Comparison of ENCODE assay signal across 1 cellular context in the genomic region with DNA sequence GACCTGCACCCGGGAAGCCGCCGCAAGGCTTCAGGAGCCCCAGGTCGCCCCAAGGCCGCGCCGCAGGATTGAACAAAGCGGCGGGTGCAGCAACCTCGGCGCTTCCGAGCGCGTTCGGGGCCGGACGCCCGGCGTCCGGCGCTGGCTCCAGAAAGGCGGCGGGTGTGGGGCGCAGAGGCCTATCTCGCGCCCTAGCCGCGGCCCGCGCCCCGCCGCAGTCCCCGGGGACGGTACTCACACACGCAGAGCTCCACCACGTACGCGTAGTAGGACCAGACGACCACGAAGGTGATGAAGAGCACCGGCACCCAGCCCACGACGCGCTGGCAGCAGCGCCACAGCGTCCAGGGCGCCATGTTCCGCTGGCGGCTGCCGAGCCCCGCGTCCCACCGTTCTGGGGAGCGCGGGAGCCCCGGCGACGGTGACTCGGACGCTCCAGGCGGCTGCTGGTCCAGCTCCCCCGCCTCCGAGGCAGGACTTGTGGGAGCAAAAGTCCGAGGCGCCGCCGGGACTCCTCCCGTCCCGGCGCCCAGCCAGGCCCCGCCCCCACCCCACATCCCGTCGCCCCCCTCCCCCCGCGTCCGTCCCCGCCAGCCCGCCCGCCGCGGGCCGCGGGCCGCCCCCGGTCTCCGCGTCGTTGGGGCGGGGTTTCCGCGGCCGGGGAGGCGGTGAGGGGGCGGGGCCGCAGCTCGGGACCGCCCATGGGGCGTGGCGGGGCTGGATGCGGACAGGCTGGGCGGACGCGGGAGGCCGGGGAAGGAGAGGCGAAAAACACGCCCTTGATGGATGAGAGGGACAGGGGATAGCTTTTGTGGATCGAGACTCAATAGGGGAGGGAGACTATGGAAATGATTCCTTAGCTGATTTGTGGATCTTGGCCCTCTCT.
A peak's percentile ranks its signal among the peaks of the same experiment; 100 is the strongest.
TF ChIP-seq lines count a peak whose summit lies in the region.

A gene with protein sequence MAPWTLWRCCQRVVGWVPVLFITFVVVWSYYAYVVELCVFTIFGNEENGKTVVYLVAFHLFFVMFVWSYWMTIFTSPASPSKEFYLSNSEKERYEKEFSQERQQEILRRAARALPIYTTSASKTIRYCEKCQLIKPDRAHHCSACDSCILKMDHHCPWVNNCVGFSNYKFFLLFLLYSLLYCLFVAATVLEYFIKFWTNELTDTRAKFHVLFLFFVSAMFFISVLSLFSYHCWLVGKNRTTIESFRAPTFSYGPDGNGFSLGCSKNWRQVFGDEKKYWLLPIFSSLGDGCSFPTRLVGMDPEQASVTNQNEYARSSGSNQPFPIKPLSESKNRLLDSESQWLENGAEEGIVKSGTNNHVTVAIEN (minus strand): TSS at position 488 of the 886 bp plus-strand sequence. CDS start 132 bp downstream, at position 356.

TF ChIP-seq in K562, 482 proteins besides CTCF, POLR2A, EP300 and RAD21 (continued from another document and continues in another):
- TF ChIP-seq, protein P1, sequence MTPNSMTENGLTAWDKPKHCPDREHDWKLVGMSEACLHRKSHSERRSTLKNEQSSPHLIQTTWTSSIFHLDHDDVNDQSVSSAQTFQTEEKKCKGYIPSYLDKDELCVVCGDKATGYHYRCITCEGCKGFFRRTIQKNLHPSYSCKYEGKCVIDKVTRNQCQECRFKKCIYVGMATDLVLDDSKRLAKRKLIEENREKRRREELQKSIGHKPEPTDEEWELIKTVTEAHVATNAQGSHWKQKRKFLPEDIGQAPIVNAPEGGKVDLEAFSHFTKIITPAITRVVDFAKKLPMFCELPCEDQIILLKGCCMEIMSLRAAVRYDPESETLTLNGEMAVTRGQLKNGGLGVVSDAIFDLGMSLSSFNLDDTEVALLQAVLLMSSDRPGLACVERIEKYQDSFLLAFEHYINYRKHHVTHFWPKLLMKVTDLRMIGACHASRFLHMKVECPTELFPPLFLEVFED (CRISPR knock-in tag; conservative IDR thresholded peaks at IDR 0.05) = no peak
- TF ChIP-seq HMGN3 (IDR thresholded peaks at IDR 0.05; ENCODE audit: borderline replicate concordance, extremely low read depth, insufficient read length, low read depth, low read length) (no peak), DACH1 (IDR thresholded peaks at IDR 0.05; ENCODE audit: partially characterized antibody) (no peak), FOS (IDR thresholded peaks at IDR 0.05; ENCODE audit: extremely low read depth, insufficient read length) (no peak), FUS (optimal IDR thresholded peaks at IDR 0.05; ENCODE audit: low read depth, low read length) (no peak), HCFC1 (IDR thresholded peaks at IDR 0.05; ENCODE audit: low read depth, low read length) (no peak), ATF7 (IDR thresholded peaks at IDR 0.05) (peak; percentile 25; the same call in 1 of the 2 replicates), STAG1 (CRISPR knock-in tag; IDR thresholded peaks at IDR 0.05; ENCODE audit: borderline replicate concordance) (no peak), KLF1 (tag; IDR thresholded peaks at IDR 0.05) (no peak), ZNF436 (CRISPR knock-in tag; IDR thresholded peaks at IDR 0.05) (no peak), TCF7L2 (IDR thresholded peaks at IDR 0.05; ENCODE audit: low read depth, low read length) (no peak), RBM17 (IDR thresholded peaks at IDR 0.05; ENCODE audit: borderline replicate concordance, low read depth, low read length) (no peak), NFXL1 (CRISPR knock-in tag; IDR thresholded peaks at IDR 0.05) (no peak), CEBPG (CRISPR knock-in tag; IDR thresholded peaks at IDR 0.05) (peak; percentile 13; the same call in 1 of the 2 replicates), CEBPG (tag; conservative IDR thresholded peaks at IDR 0.05 in 1 of 2, IDR thresholded peaks at IDR 0.05 in 1 of 2) (no peak), SOX6 (IDR thresholded peaks at IDR 0.05) (no peak), JUNB (CRISPR knock-in tag; conservative IDR thresholded peaks at IDR 0.05) (no peak), ZBTB1 (CRISPR knock-in tag; IDR thresholded peaks at IDR 0.05; ENCODE audit: borderline replicate concordance, low read depth) (no peak), YBX1 (IDR thresholded peaks at IDR 0.05) (no peak), HDAC2 (IDR thresholded peaks at IDR 0.05) (no peak), DIDO1 (tag; IDR thresholded peaks at IDR 0.05; ENCODE audit: low read depth) (no peak), DPF2 (IDR thresholded peaks at IDR 0.05) (no peak), ZNF239 (CRISPR knock-in tag; IDR thresholded peaks at IDR 0.05) (no peak), MTA1 (IDR thresholded peaks at IDR 0.05; ENCODE audit: borderline replicate concordance) (no peak)
- TF ChIP-seq, protein P2, sequence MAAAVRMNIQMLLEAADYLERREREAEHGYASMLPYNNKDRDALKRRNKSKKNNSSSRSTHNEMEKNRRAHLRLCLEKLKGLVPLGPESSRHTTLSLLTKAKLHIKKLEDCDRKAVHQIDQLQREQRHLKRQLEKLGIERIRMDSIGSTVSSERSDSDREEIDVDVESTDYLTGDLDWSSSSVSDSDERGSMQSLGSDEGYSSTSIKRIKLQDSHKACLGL (CRISPR knock-in tag; IDR thresholded peaks at IDR 0.05; ENCODE audit: borderline replicate concordance, poor library complexity, severe bottlenecking) = no peak
- TF ChIP-seq, protein P3, sequence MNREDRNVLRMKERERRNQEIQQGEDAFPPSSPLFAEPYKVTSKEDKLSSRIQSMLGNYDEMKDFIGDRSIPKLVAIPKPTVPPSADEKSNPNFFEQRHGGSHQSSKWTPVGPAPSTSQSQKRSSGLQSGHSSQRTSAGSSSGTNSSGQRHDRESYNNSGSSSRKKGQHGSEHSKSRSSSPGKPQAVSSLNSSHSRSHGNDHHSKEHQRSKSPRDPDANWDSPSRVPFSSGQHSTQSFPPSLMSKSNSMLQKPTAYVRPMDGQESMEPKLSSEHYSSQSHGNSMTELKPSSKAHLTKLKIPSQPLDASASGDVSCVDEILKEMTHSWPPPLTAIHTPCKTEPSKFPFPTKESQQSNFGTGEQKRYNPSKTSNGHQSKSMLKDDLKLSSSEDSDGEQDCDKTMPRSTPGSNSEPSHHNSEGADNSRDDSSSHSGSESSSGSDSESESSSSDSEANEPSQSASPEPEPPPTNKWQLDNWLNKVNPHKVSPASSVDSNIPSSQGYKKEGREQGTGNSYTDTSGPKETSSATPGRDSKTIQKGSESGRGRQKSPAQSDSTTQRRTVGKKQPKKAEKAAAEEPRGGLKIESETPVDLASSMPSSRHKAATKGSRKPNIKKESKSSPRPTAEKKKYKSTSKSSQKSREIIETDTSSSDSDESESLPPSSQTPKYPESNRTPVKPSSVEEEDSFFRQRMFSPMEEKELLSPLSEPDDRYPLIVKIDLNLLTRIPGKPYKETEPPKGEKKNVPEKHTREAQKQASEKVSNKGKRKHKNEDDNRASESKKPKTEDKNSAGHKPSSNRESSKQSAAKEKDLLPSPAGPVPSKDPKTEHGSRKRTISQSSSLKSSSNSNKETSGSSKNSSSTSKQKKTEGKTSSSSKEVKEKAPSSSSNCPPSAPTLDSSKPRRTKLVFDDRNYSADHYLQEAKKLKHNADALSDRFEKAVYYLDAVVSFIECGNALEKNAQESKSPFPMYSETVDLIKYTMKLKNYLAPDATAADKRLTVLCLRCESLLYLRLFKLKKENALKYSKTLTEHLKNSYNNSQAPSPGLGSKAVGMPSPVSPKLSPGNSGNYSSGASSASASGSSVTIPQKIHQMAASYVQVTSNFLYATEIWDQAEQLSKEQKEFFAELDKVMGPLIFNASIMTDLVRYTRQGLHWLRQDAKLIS (CRISPR knock-in tag; IDR thresholded peaks at IDR 0.05) = no peak
- TF ChIP-seq, protein P4, sequence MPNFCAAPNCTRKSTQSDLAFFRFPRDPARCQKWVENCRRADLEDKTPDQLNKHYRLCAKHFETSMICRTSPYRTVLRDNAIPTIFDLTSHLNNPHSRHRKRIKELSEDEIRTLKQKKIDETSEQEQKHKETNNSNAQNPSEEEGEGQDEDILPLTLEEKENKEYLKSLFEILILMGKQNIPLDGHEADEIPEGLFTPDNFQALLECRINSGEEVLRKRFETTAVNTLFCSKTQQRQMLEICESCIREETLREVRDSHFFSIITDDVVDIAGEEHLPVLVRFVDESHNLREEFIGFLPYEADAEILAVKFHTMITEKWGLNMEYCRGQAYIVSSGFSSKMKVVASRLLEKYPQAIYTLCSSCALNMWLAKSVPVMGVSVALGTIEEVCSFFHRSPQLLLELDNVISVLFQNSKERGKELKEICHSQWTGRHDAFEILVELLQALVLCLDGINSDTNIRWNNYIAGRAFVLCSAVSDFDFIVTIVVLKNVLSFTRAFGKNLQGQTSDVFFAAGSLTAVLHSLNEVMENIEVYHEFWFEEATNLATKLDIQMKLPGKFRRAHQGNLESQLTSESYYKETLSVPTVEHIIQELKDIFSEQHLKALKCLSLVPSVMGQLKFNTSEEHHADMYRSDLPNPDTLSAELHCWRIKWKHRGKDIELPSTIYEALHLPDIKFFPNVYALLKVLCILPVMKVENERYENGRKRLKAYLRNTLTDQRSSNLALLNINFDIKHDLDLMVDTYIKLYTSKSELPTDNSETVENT (CRISPR knock-in tag; IDR thresholded peaks at IDR 0.05) = peak; percentile 48; the same call in 1 of the 2 replicates
- TF ChIP-seq, protein P5, sequence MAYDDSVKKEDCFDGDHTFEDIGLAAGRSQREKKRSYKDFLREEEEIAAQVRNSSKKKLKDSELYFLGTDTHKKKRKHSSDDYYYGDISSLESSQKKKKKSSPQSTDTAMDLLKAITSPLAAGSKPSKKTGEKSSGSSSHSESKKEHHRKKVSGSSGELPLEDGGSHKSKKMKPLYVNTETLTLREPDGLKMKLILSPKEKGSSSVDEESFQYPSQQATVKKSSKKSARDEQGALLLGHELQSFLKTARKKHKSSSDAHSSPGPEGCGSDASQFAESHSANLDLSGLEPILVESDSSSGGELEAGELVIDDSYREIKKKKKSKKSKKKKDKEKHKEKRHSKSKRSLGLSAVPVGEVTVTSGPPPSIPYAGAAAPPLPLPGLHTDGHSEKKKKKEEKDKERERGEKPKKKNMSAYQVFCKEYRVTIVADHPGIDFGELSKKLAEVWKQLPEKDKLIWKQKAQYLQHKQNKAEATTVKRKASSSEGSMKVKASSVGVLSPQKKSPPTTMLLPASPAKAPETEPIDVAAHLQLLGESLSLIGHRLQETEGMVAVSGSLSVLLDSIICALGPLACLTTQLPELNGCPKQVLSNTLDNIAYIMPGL (CRISPR knock-in tag; IDR thresholded peaks at IDR 0.05) = no peak
- TF ChIP-seq, protein P6, sequence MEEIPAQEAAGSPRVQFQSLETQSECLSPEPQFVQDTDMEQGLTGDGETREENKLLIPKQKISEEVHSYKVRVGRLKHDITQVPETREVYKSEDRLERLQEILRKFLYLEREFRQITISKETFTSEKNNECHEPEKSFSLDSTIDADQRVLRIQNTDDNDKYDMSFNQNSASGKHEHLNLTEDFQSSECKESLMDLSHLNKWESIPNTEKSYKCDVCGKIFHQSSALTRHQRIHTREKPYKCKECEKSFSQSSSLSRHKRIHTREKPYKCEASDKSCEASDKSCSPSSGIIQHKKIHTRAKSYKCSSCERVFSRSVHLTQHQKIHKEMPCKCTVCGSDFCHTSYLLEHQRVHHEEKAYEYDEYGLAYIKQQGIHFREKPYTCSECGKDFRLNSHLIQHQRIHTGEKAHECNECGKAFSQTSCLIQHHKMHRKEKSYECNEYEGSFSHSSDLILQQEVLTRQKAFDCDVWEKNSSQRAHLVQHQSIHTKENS (CRISPR knock-in tag; IDR thresholded peaks at IDR 0.05) = no peak
- TF ChIP-seq, protein P7, sequence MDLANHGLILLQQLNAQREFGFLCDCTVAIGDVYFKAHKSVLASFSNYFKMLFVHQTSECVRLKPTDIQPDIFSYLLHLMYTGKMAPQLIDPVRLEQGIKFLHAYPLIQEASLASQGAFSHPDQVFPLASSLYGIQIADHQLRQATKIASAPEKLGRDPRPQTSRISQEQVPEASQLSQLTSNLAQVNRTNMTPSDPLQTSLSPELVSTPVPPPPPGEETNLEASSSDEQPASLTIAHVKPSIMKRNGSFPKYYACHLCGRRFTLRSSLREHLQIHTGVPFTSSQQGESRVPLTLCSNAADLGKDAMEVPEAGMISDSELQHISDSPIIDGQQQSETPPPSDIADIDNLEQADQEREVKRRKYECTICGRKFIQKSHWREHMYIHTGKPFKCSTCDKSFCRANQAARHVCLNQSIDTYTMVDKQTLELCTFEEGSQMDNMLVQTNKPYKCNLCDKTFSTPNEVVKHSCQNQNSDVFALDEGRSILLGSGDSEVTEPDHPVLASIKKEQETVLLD (IDR thresholded peaks at IDR 0.05) = no peak
- TF ChIP-seq, protein P8, sequence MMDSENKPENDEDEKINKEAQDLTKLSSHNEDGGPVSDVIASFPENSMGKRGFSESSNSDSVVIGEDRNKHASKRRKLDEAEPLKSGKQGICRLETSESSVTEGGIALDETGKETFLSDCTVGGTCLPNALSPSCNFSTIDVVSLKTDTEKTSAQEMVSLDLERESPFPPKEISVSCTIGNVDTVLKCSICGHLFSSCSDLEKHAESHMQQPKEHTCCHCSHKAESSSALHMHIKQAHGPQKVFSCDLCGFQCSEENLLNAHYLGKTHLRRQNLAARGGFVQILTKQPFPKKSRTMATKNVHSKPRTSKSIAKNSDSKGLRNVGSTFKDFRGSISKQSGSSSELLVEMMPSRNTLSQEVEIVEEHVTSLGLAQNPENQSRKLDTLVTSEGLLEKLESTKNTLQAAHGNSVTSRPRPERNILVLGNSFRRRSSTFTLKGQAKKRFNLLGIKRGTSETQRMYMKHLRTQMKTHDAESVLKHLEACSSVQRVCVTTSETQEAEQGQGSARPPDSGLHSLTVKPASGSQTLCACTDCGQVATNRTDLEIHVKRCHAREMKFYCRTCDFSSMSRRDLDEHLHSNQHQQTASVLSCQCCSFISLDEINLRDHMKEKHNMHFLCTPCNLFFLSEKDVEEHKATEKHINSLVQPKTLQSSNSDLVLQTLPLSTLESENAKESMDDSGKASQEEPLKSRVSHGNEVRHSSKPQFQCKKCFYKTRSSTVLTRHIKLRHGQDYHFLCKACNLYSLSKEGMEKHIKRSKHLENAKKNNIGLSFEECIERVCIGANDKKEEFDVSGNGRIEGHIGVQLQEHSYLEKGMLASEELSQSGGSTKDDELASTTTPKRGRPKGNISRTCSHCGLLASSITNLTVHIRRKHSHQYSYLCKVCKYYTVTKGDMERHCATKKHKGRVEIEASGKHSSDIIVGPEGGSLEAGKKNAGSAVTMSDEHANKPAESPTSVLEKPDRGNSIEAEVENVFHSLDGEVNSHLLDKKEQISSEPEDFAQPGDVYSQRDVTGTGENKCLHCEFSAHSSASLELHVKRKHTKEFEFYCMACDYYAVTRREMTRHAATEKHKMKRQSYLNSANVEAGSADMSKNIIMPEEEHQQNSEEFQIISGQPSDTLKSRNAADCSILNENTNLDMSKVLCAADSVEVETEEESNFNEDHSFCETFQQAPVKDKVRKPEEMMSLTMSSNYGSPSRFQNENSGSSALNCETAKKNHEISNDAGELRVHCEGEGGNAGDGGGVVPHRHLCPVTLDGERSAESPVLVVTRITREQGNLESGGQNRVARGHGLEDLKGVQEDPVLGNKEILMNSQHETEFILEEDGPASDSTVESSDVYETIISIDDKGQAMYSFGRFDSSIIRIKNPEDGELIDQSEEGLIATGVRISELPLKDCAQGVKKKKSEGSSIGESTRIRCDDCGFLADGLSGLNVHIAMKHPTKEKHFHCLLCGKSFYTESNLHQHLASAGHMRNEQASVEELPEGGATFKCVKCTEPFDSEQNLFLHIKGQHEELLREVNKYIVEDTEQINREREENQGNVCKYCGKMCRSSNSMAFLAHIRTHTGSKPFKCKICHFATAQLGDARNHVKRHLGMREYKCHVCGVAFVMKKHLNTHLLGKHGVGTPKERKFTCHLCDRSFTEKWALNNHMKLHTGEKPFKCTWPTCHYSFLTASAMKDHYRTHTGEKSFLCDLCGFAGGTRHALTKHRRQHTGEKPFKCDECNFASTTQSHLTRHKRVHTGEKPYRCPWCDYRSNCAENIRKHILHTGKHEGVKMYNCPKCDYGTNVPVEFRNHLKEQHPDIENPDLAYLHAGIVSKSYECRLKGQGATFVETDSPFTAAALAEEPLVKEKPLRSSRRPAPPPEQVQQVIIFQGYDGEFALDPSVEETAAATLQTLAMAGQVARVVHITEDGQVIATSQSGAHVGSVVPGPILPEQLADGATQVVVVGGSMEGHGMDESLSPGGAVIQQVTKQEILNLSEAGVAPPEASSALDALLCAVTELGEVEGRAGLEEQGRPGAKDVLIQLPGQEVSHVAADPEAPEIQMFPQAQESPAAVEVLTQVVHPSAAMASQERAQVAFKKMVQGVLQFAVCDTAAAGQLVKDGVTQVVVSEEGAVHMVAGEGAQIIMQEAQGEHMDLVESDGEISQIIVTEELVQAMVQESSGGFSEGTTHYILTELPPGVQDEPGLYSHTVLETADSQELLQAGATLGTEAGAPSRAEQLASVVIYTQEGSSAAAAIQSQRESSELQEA (IDR thresholded peaks at IDR 0.05; ENCODE audit: low read depth) = no peak
